In genomic region chrX:110145854-110146253, GRCh38 we compare ENCODE assay signal across 8 cellular contexts.
DNase-seq lines count a peak whose midpoint lies in the region; ATAC-seq and TF ChIP-seq lines count a peak whose summit lies in the region.

No MANE protein-coding gene starts in this region.

- H3K4me3 ChIP-seq in DND-41 (ENCODE audit: low read depth in 1 of 2, low read length in 2 of 2), result no peak overlapping the region
- H3K4me3 ChIP-seq in Karpas-422 (ENCODE audit: low read length), result no peak overlapping the region
- H3K4me3 ChIP-seq in right atrium auricular region, result no peak overlapping the region
- H3K4me3 ChIP-seq in suprapubic skin, result no peak overlapping the region

- H3K27ac Mint-ChIP-seq in activated naive CD4-positive, alpha-beta T cell treated with anti-CD3 and anti-CD28 coated beads for 36 hours, result no peak overlapping the region
- no peak overlapping the region for H3K27ac Mint-ChIP-seq in activated T-helper 17 cell treated with anti-CD3 and anti-CD28 coated beads, Interleukin-2, amount 50 U/mL, for 72 hours

- H3K4me2 ChIP-seq in DND-41 (ENCODE audit: insufficient read depth, low read length) (no peak overlapping the region), Karpas-422 (ENCODE audit: low read depth, low read length, poor library complexity, severe bottlenecking) (no peak overlapping the region)

- H3K4me1 ChIP-seq in DND-41 (ENCODE audit: insufficient read depth, low read length) (no peaks in the 10 kb centered on the region), Karpas-422 (ENCODE audit: low read length) (peaks cover 5% of the 10 kb centered on the region; the same call in 1 of the 2 replicates), right atrium auricular region (peaks cover 0 to 18% of the 10 kb centered on the region in 2 donors), suprapubic skin (peaks cover 13% of the 10 kb centered on the region)

- TF ChIP-seq POLR2A in suprapubic skin (IDR thresholded peaks at IDR 0.05), result no peak

- no peak for TF ChIP-seq EP300 in suprapubic skin (IDR thresholded peaks at IDR 0.05)

- H3K27me3 ChIP-seq in DND-41 (ENCODE audit: insufficient read depth, low read length, poor library complexity), result no peaks in the 10 kb centered on the region
- no peaks in the 10 kb centered on the region for H3K27me3 ChIP-seq in Karpas-422 (ENCODE audit: low read length)
- H3K27me3 ChIP-seq in right atrium auricular region, result no peaks in the 10 kb centered on the region
- H3K27me3 ChIP-seq in suprapubic skin, result no peaks in the 10 kb centered on the region

- peaks cover 3% of the 10 kb centered on the region; the same call in 1 of the 2 replicates for H3K36me3 ChIP-seq in DND-41 (ENCODE audit: insufficient read depth, low read length)
- H3K36me3 ChIP-seq in Karpas-422 (ENCODE audit: insufficient read depth, low read length), result no peaks in the 10 kb centered on the region
- H3K36me3 ChIP-seq in right atrium auricular region, result no peaks in the 10 kb centered on the region
- H3K36me3 ChIP-seq in suprapubic skin, result no peaks in the 10 kb centered on the region

- WGBS in suprapubic skin, result 29% methylated on average over 4 of the region's 4 CpGs

- H3K79me2 ChIP-seq in DND-41 (ENCODE audit: insufficient read depth, low read length) (no peaks in the 10 kb centered on the region), Karpas-422 (ENCODE audit: low read length) (no peaks in the 10 kb centered on the region)

- peaks cover 4% of the 10 kb centered on the region for H3K4me1 Mint-ChIP-seq in activated naive CD4-positive, alpha-beta T cell treated with anti-CD3 and anti-CD28 coated beads for 36 hours (ENCODE audit: low read depth)
- no peaks in the 10 kb centered on the region for H3K4me1 Mint-ChIP-seq in activated T-helper 17 cell treated with anti-CD3 and anti-CD28 coated beads, Interleukin-2, amount 50 U/mL, for 72 hours

- CTCF ChIA-PET in activated naive CD4-positive, alpha-beta T cell treated with anti-CD3 and anti-CD28 coated beads for 36 hours (lab: Charles Lee), result interaction anchor here (0.6 to 2.3 kb wide), 18 partner anchors 11 to 652 kb away, joined by 3 to 21 read pairs (median 4); no protein-coding TSS in a partner anchor

- H4K20me1 ChIP-seq in DND-41 (ENCODE audit: insufficient read depth, low read length) (no peaks in the 10 kb centered on the region), Karpas-422 (ENCODE audit: insufficient read depth, low read depth, low read length) (no peaks in the 10 kb centered on the region)

- peak; percentile 28 for DNase-seq in DND-41
- DNase-seq in Karpas-422, result peak; percentile 72
- peak; percentile 44 for DNase-seq in activated naive CD4-positive, alpha-beta T cell treated with anti-CD3 and anti-CD28 coated beads for 36 hours
- no peak for DNase-seq in right atrium auricular region (ENCODE audit: low spot score)
- DNase-seq in stimulated activated CD4-positive, alpha-beta T cell treated with anti-CD3 and anti-CD28 coated beads, Interleukin-4, amount 100 ng/mL, for 24 hours, result peak; percentile 11
- DNase-seq in suprapubic skin (ENCODE audit: low spot score in 2 of 2), result no peak

- no peaks in the 10 kb centered on the region for H3K9me3 Mint-ChIP-seq in activated naive CD4-positive, alpha-beta T cell treated with anti-CD3 and anti-CD28 coated beads for 36 hours
- no peaks in the 10 kb centered on the region for H3K9me3 Mint-ChIP-seq in activated T-helper 17 cell treated with anti-CD3 and anti-CD28 coated beads, Interleukin-2, amount 50 U/mL, for 72 hours

- peak; percentile 66 for TF ChIP-seq CTCF in DND-41 (IDR thresholded peaks at IDR 0.05; ENCODE audit: borderline replicate concordance, extremely low read depth, low read length, poor library complexity, severe bottlenecking)
- peak; percentile 45 to 74 for TF ChIP-seq CTCF in right atrium auricular region (IDR thresholded peaks at IDR 0.05)
- peak in 1 of 2 donors; percentile 32 for TF ChIP-seq CTCF in suprapubic skin (IDR thresholded peaks at IDR 0.05)

- H2AFZ ChIP-seq in DND-41 (ENCODE audit: low read depth, low read length) (no peak overlapping the region), Karpas-422 (ENCODE audit: low read length) (no peak overlapping the region)

- H3K9ac ChIP-seq in DND-41 (ENCODE audit: low read depth, low read length), result no peak overlapping the region
- no peak overlapping the region for H3K9ac ChIP-seq in Karpas-422 (ENCODE audit: low read length)

- no peak overlapping the region for H3K4me3 Mint-ChIP-seq in activated naive CD4-positive, alpha-beta T cell treated with anti-CD3 and anti-CD28 coated beads for 36 hours
- no peak overlapping the region for H3K4me3 Mint-ChIP-seq in activated T-helper 17 cell treated with anti-CD3 and anti-CD28 coated beads, Interleukin-2, amount 50 U/mL, for 72 hours

- H3K9me3 ChIP-seq in DND-41 (ENCODE audit: insufficient read depth, low read length, severe bottlenecking) (no peaks in the 10 kb centered on the region), Karpas-422 (ENCODE audit: low read length) (no peaks in the 10 kb centered on the region), right atrium auricular region (no peaks in the 10 kb centered on the region), suprapubic skin (no peaks in the 10 kb centered on the region)

- no peaks in the 10 kb centered on the region for H3K36me3 Mint-ChIP-seq in activated naive CD4-positive, alpha-beta T cell treated with anti-CD3 and anti-CD28 coated beads for 36 hours (ENCODE audit: low read depth)
- peaks cover 30% of the 10 kb centered on the region for H3K36me3 Mint-ChIP-seq in activated T-helper 17 cell treated with anti-CD3 and anti-CD28 coated beads, Interleukin-2, amount 50 U/mL, for 72 hours (ENCODE audit: low read depth)

- no peaks in the 10 kb centered on the region for H3K9me2 ChIP-seq in Karpas-422 (replicated peaks; ENCODE audit: insufficient read depth, low read length)

- intact Hi-C loops in activated naive CD4-positive, alpha-beta T cell treated with anti-CD3 and anti-CD28 coated beads for 36 hours (cut with micrococcal nuclease), result loop anchor here (1.0 to 5.0 kb wide), 4 partner anchors 104 to 659 kb away; no protein-coding TSS in a partner anchor

- H3K27ac ChIP-seq in DND-41 (ENCODE audit: low read length) (no peak overlapping the region), Karpas-422 (ENCODE audit: low read length) (no peak overlapping the region), right atrium auricular region (no peak overlapping the region), suprapubic skin (no peak overlapping the region)

- no peaks in the 10 kb centered on the region for H3K27me3 Mint-ChIP-seq in activated naive CD4-positive, alpha-beta T cell treated with anti-CD3 and anti-CD28 coated beads for 36 hours (ENCODE audit: low read depth)
- no peaks in the 10 kb centered on the region for H3K27me3 Mint-ChIP-seq in activated T-helper 17 cell treated with anti-CD3 and anti-CD28 coated beads, Interleukin-2, amount 50 U/mL, for 72 hours

- ATAC-seq in DND-41 (ENCODE audit: insufficient read depth, low read depth), result peak; percentile 67; the same call in 2 of the 3 replicates
- ATAC-seq in GM19351 (IDR thresholded peaks at IDR 0.05; ENCODE audit: unreplicated experiment), result peak; percentile 73
- no peak for ATAC-seq in activated T-helper 17 cell treated with anti-CD3 and anti-CD28 coated beads, Interleukin-2, amount 50 U/mL, for 72 hours (replicated peaks)

Comparison
In these comparisons a context has a peak if more than half of its experiments do, and no peak if none do; other contexts are left out.
1. DNase-seq: peak in DND-41 (single experiment), Karpas-422 (single experiment), activated naive CD4-positive, alpha-beta T cell treated with anti-CD3 and anti-CD28 coated beads for 36 hours (single experiment) and stimulated activated CD4-positive, alpha-beta T cell treated with anti-CD3 and anti-CD28 coated beads, Interleukin-4, amount 100 ng/mL, for 24 hours (single experiment); none in right atrium auricular region (single experiment) and suprapubic skin (0 of 2).